In the genomic region with DNA sequence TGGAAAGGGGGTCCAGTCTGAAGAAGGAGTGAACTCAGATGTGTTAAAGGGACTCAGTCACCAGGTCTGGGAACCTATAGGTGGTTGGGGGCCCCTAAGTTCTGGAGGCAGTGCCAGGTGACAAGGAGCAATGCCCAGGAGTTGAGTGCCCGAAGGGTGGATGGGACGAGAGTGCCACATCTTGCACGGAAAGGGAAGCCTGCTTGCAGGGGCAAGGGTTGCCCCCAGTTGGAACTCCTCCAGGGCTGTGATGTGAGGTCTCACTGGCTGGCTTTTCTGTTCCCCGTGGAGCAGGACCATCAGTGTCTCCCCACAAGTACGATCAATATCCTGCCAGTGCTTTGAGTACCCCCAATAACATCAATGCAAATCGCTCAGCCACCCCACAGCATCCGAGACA, we compare ENCODE assay signal across 21 cellular contexts.
A peak's percentile ranks its signal among the peaks of the same experiment; 100 is the strongest.
DNase-seq lines count a peak whose midpoint lies in the region; ATAC-seq and TF ChIP-seq lines count a peak whose summit lies in the region.
"Had no signal": no experiment of that assay in that cellular context is flagged by ENCODE, and none has a peak within 500 bp of the region (broad histone marks: within the 10 kb centered on the region; RNA-seq: fewer than 3 reads in every experiment).

No MANE protein-coding gene starts in this region.

- TF ChIP-seq CTCF in neural progenitor cell (IDR thresholded peaks at IDR 0.05) (no peak), spleen (IDR thresholded peaks at IDR 0.05 in 8 of 11, conservative IDR thresholded peaks at IDR 0.05 in 3 of 11) (no peak), foreskin keratinocyte (conservative IDR thresholded peaks at IDR 0.05) (no peak)

- H3K4me2 ChIP-seq in neural progenitor cell, result no peak overlapping the region

- H3F3A ChIP-seq in neural progenitor cell (ENCODE audit: low read depth), result peaks cover 6% of the 10 kb centered on the region

- peaks cover 7% of the 10 kb centered on the region for H3K27me3 Mint-ChIP-seq in neural progenitor cell (ENCODE audit: insufficient read depth, low read depth)
- H3K27me3 Mint-ChIP-seq: CD8-positive, alpha-beta memory T cell had no signal

- DNase-seq in activated CD8-positive, alpha-beta memory T cell treated with anti-CD3 and anti-CD28 coated beads, Interleukin-2, amount 50 U/mL, for 48 hours, result peak; percentile 46
- no peak for DNase-seq in activated CD8-positive, alpha-beta memory T cell treated with anti-CD3 and anti-CD28 coated beads, Interleukin-2, amount 50 U/mL, for 4 hours
- DNase-seq in SJCRH30 (no peak), neural progenitor cell (ENCODE audit: low spot score) (no peak), spleen (peak; percentile 33), foreskin keratinocyte (no peak), T-helper 9 cell (no peak)
- no peak for DNase-seq in stimulated activated naive CD4-positive, alpha-beta T cell treated with Interleukin-2 at 50 U/mL for 16 hours (lab: John Stamatoyannopoulos, UW)
- DNase-seq: AML-193; C1 segment of cervical spinal cord; Calu3; CD8-positive, alpha-beta memory T cell; GOT3; HCEC 1CT; KBM-7; MM.1S; NCI-H1092; NCI-H1436; NCI-H187 treated with DMSO at 0.1 percent for 48 hours had no signal

- H3K9me3 ChIP-seq in SJCRH30 (replicated peaks), result no peaks in the 10 kb centered on the region
- no peaks in the 10 kb centered on the region for H3K9me3 ChIP-seq in neural progenitor cell (ENCODE audit: low read depth)
- H3K9me3 ChIP-seq in spleen, result peaks cover 0 to 5% (median 0%) of the 10 kb centered on the region in 8 donors

- H3K4me3 Mint-ChIP-seq in neural progenitor cell, result no peak overlapping the region
- H3K4me3 Mint-ChIP-seq: CD8-positive, alpha-beta memory T cell had no signal

- no peak overlapping the region for H3K9ac ChIP-seq in neural progenitor cell

- H4K20me1 ChIP-seq in neural progenitor cell (ENCODE audit: low read depth), result no peaks in the 10 kb centered on the region

- peaks cover 24% of the 10 kb centered on the region for H3K9me3 Mint-ChIP-seq in neural progenitor cell

- H3K4me3 ChIP-seq in SJCRH30, result no peak overlapping the region
- no peak overlapping the region for H3K4me3 ChIP-seq in neural progenitor cell
- no peak overlapping the region for H3K4me3 ChIP-seq in spleen

- peaks cover 41% of the 10 kb centered on the region for H3K4me1 Mint-ChIP-seq in neural progenitor cell

- no peak for TF ChIP-seq POLR2A in spleen (IDR thresholded peaks at IDR 0.05)

- H3K36me3 ChIP-seq in SJCRH30, result no peaks in the 10 kb centered on the region
- H3K36me3 ChIP-seq in neural progenitor cell, result no peaks in the 10 kb centered on the region
- no peaks in the 10 kb centered on the region for H3K36me3 ChIP-seq in spleen

- H3K27ac Mint-ChIP-seq in neural progenitor cell, result peak overlapping the region; percentile 28

- WGBS in spleen, 5 donors, result 85 to 96% (median 92%) methylated on average over 7 of the region's 7 CpGs

- no peak overlapping the region for H2AFZ ChIP-seq in neural progenitor cell (replicated peaks)

- no peak for ATAC-seq in foreskin keratinocyte
- ATAC-seq: HepG2 had no signal

- H3K79me2 ChIP-seq in neural progenitor cell (ENCODE audit: low read depth), result no peaks in the 10 kb centered on the region

- peaks cover 78% of the 10 kb centered on the region for H3K4me1 ChIP-seq in SJCRH30
- peaks cover 11% of the 10 kb centered on the region for H3K4me1 ChIP-seq in neural progenitor cell
- peaks cover 0 to 22% (median 2%) of the 10 kb centered on the region in 6 donors for H3K4me1 ChIP-seq in spleen
- peaks cover 22% of the 10 kb centered on the region for H3K4me1 ChIP-seq in foreskin keratinocyte

- H3K27ac ChIP-seq in SJCRH30 (peak overlapping the region; percentile 88), neural progenitor cell (no peak overlapping the region), spleen (peak overlapping the region in 4 of 8 donors; percentile 61 to 73 (median 67)), foreskin keratinocyte (no peak overlapping the region)
- H3K27ac ChIP-seq: HL-60 had no signal

- H3K27me3 ChIP-seq in SJCRH30 (no peaks in the 10 kb centered on the region), neural progenitor cell (no peaks in the 10 kb centered on the region), spleen (replicated peaks in 1 of 7) (no peaks in the 10 kb centered on the region), foreskin keratinocyte (no peaks in the 10 kb centered on the region)

- intact Hi-C loops in spleen (cut with DNase I; ENCODE audit: low total_unique reads), result no loop called here

- H3K36me3 Mint-ChIP-seq in neural progenitor cell, result no peaks in the 10 kb centered on the region

Comparison
In these comparisons a context has a peak if more than half of its experiments do, and no peak if none do; other contexts are left out.
1. DNase-seq: peak in activated CD8-positive, alpha-beta memory T cell treated with anti-CD3 and anti-CD28 coated beads, Interleukin-2, amount 50 U/mL, for 48 hours (single experiment) and spleen (single experiment); none in activated CD8-positive, alpha-beta memory T cell treated with anti-CD3 and anti-CD28 coated beads, Interleukin-2, amount 50 U/mL, for 4 hours (single experiment), SJCRH30 (0 of 2), neural progenitor cell (single experiment), foreskin keratinocyte (0 of 2), T-helper 9 cell (single experiment) and stimulated activated naive CD4-positive, alpha-beta T cell treated with Interleukin-2 at 50 U/mL for 16 hours (single experiment).